Comparison of ENCODE assay signal across 7 cellular contexts in the genomic region with DNA sequence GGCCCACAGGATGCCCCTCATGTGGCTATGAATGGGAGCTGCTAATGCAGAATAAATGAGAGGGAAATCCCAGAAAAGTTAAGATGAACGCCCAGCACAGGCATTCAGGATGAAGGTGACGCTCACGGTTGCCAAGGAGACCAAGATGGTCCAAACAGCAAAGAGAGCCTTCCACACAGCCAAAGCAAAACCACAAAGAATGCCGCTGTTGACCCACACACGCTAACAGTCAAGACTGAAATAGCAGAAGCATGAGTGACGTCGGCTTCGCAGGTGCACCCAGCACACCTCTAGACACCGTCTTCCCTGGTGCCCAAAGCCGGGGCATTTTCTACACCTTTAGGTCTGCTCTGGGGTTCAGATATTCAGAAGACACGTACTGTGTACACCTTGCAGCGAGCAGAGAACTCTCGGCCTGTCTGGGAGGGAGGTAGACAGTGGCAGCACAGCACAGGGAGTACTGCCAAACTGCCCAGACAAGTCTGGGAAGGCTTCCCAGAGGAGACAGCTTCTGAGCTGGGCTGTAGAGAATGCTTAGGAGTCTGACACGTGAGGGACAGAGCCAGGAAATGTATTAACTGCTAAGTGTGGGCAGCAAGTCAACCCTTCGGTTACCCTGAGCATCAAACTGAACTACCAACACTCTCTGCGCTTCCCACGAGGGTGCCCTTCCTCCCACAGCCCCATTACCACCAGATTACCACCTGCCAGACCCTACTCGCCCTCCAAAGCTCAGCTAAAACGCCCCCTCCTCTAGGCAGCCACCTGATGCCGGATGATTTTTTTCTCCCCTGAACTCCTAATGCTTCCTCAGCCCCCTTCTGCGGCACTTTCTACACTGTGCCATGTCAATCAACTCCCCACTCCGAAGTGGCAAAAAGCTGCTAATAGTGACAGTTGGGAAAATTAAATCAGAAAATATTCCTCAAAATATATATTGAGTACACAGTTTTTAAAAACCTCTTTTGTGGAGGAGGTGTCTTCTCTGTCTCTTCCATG.
A peak's percentile ranks its signal among the peaks of the same experiment; 100 is the strongest.
DNase-seq lines count a peak whose midpoint lies in the region; ATAC-seq lines count a peak whose summit lies in the region.

No MANE protein-coding gene starts in this region.

- ATAC-seq in GM18508 (IDR thresholded peaks at IDR 0.05; ENCODE audit: insufficient read depth, unreplicated experiment) (peak; percentile 37), GM21717 (IDR thresholded peaks at IDR 0.05; ENCODE audit: unreplicated experiment) (peak; percentile 75)

- DNase-seq in KBM-7 (peak; percentile 81), hepatic stellate cell (ENCODE audit: low spot score) (peak; percentile 65), NCI-H1105 treated with DMSO at 0.1 percent for 48 hours (lab: John Stamatoyannopoulos, UW) (no peak), medulla oblongata (ENCODE audit: extremely low spot score) (no peak)
- DNase-seq in activated CD4-positive, alpha-beta T cell treated with anti-CD3 and anti-CD28 coated beads, Interleukin-2, amount 50 U/mL, for 1 hour = peak; percentile 74

- in situ Hi-C loops in KBM-7 (cut with MboI; ENCODE audit: low pct_unique_long_range_greater_than_20kb, low sequenced_read_pairs) = no loop called here

Comparison
In these comparisons a context has a peak if more than half of its experiments do, and no peak if none do; other contexts are left out.
1. DNase-seq: peak in KBM-7 (single experiment), activated CD4-positive, alpha-beta T cell treated with anti-CD3 and anti-CD28 coated beads, Interleukin-2, amount 50 U/mL, for 1 hour (single experiment) and hepatic stellate cell (single experiment); none in NCI-H1105 treated with DMSO at 0.1 percent for 48 hours (single experiment) and medulla oblongata (single experiment).